Comparison of ENCODE assay signal across 8 cellular contexts in genomic region chr6:188821-189655, GRCh38.
A peak's percentile ranks its signal among the peaks of the same experiment; 100 is the strongest.
DNase-seq lines count a peak whose midpoint lies in the region; ATAC-seq and TF ChIP-seq lines count a peak whose summit lies in the region.

No MANE protein-coding gene starts in this region.

- peak; percentile 72 for DNase-seq in HCT116 (ENCODE audit: low read depth, low spot score)
- DNase-seq in MM.1S = peak; percentile 90
- peak; percentile 48 for DNase-seq in activated naive CD8-positive, alpha-beta T cell treated with anti-CD3 and anti-CD28 coated beads, Interleukin-2, amount 50 U/mL, for 16 hours (ENCODE audit: low read depth, low spot score)
- DNase-seq in left cardiac atrium = peak; percentile 90
- DNase-seq in retina = peak; percentile 82
- DNase-seq in NCI-H1048 (lab: John Stamatoyannopoulos, UW) = no peak

- H3K27ac ChIP-seq in HCT116 (ENCODE audit: low read depth, low read length) (no peak overlapping the region), MM.1S (ENCODE audit: low read length) (no peak overlapping the region), SU-DHL-6 (ENCODE audit: low read depth, low read length) (no peak overlapping the region)

- H3K9ac ChIP-seq in HCT116 (ENCODE audit: low read length) = no peak overlapping the region
- H3K9ac ChIP-seq in MM.1S (ENCODE audit: low read length) = peak overlapping the region; percentile 14; the same call in 1 of the 2 replicates
- peak overlapping the region; percentile 1; the same call in 1 of the 2 replicates for H3K9ac ChIP-seq in SU-DHL-6 (ENCODE audit: low read length)

- TF ChIP-seq POLR2A in HCT116 (IDR thresholded peaks at IDR 0.05; ENCODE audit: borderline replicate concordance, extremely low read depth, insufficient read depth, insufficient read length) = no peak

- intact Hi-C loops in HCT116 (cut with micrococcal nuclease) (loop anchor here (1.0 to 5.0 kb wide), 3 partner anchors 220 to 598 kb away; no protein-coding TSS in a partner anchor), left cardiac atrium (cut with DNase I) (loop anchor here in 1 of 2 donors (2.0 to 5.0 kb wide), 2 partner anchors 220 to 363 kb away; no protein-coding TSS in a partner anchor)

- H3K79me2 ChIP-seq in HCT116 (ENCODE audit: insufficient read depth, low read length) (no peaks in the 10 kb centered on the region), MM.1S (ENCODE audit: low read length) (no peaks in the 10 kb centered on the region), SU-DHL-6 (ENCODE audit: insufficient read depth, low read length) (no peaks in the 10 kb centered on the region)

- no peaks in the 10 kb centered on the region for H3K9me3 ChIP-seq in HCT116 (ENCODE audit: control insufficient read depth in 1 of 2, insufficient read depth in 1 of 2, low read depth in 1 of 2, low read length in 2 of 2)
- H3K9me3 ChIP-seq in MM.1S (replicated peaks; ENCODE audit: insufficient read depth, low read length) = no peaks in the 10 kb centered on the region
- H3K9me3 ChIP-seq in SU-DHL-6 (ENCODE audit: insufficient read depth, low read length) = no peaks in the 10 kb centered on the region

- H3K36me3 ChIP-seq in HCT116 (ENCODE audit: control insufficient read depth in 1 of 2, insufficient read depth in 2 of 2, low read length in 2 of 2) (no peaks in the 10 kb centered on the region), MM.1S (replicated peaks; ENCODE audit: insufficient read depth, low read length) (no peaks in the 10 kb centered on the region), SU-DHL-6 (ENCODE audit: low read length) (no peaks in the 10 kb centered on the region)

- no peaks in the 10 kb centered on the region for H3K4me1 ChIP-seq in HCT116 (ENCODE audit: control insufficient read depth in 1 of 2, insufficient read depth in 2 of 2, low read length in 2 of 2)
- H3K4me1 ChIP-seq in MM.1S (ENCODE audit: low read length) = peaks cover 44% of the 10 kb centered on the region

- peak; percentile 97 for TF ChIP-seq CTCF in GM12872 (IDR thresholded peaks at IDR 0.05; ENCODE audit: insufficient read depth, low read depth, low read length)
- peak; percentile 93 to 95 (median 95) for TF ChIP-seq CTCF in HCT116 (IDR thresholded peaks at IDR 0.05 in 2 of 3, conservative IDR thresholded peaks at IDR 0.05 in 1 of 3; ENCODE audit: borderline replicate concordance in 1 of 3, insufficient read depth in 1 of 3, low read depth in 2 of 3, low read length in 2 of 3)
- TF ChIP-seq CTCF in MM.1S (IDR thresholded peaks at IDR 0.05; ENCODE audit: low read length) = peak; percentile 97
- peak; percentile 98 for TF ChIP-seq CTCF in SU-DHL-6 (IDR thresholded peaks at IDR 0.05; ENCODE audit: insufficient read depth, low read length, poor library complexity, severe bottlenecking)

- no peaks in the 10 kb centered on the region for H3K27me3 ChIP-seq in HCT116 (ENCODE audit: insufficient read depth, low read length)
- H3K27me3 ChIP-seq in MM.1S (replicated peaks; ENCODE audit: insufficient read depth, low read length) = no peaks in the 10 kb centered on the region
- H3K27me3 ChIP-seq in SU-DHL-6 (ENCODE audit: low read length) = no peaks in the 10 kb centered on the region

- TF ChIP-seq RAD21 in HCT116 (IDR thresholded peaks at IDR 0.05; ENCODE audit: low read depth) = peak; percentile 95

- CTCF ChIA-PET in HCT116 (lab: Charles Lee) = interaction anchor here (0.6 to 4.0 kb wide), 9 partner anchors 10 to 1248 kb away, joined by 3 to 35 read pairs (median 4); no protein-coding TSS in a partner anchor

- H4K20me1 ChIP-seq in HCT116 (ENCODE audit: insufficient read depth) (no peaks in the 10 kb centered on the region), MM.1S (ENCODE audit: insufficient read depth, low read length) (no peaks in the 10 kb centered on the region), SU-DHL-6 (ENCODE audit: low read depth, low read length) (no peaks in the 10 kb centered on the region)

- BruUV-seq in HCT116 (replicated peaks; lab: Mats Ljungman, UMichigan) = no TSS peak

- ATAC-seq in HCT116 (peak; percentile 98), left cardiac atrium (peak; percentile 95 to 97)

- POLR2A ChIA-PET in HCT116 (lab: Charles Lee) = no interaction called here

- H3K4me2 ChIP-seq in HCT116 (ENCODE audit: low read length) (no peak overlapping the region), MM.1S (ENCODE audit: low read depth, low read length) (peak overlapping the region; percentile 29), SU-DHL-6 (ENCODE audit: low read depth, low read length, poor library complexity, severe bottlenecking) (no peak overlapping the region)

- no peak overlapping the region for H2AFZ ChIP-seq in HCT116 (ENCODE audit: low read depth, low read length, poor library complexity, severe bottlenecking)
- H2AFZ ChIP-seq in MM.1S (ENCODE audit: low read length) = peak overlapping the region; percentile 56
- peak overlapping the region; percentile 22 for H2AFZ ChIP-seq in SU-DHL-6 (ENCODE audit: low read depth, low read length, severe bottlenecking)

- H3K4me3 ChIP-seq in HCT116 (replicated peaks in 1 of 2; ENCODE audit: low read depth in 1 of 2, low read length in 2 of 2) (no peak overlapping the region), MM.1S (ENCODE audit: low read length) (no peak overlapping the region), SU-DHL-6 (ENCODE audit: insufficient read depth, low read length, poor library complexity, severe bottlenecking) (no peak overlapping the region)

- H3K9me2 ChIP-seq in HCT116 (ENCODE audit: insufficient read depth) = no peaks in the 10 kb centered on the region
- no peaks in the 10 kb centered on the region for H3K9me2 ChIP-seq in MM.1S (replicated peaks; ENCODE audit: insufficient read depth, low read length)
- no peaks in the 10 kb centered on the region for H3K9me2 ChIP-seq in SU-DHL-6 (replicated peaks; ENCODE audit: insufficient read depth, low read length)

- H3F3A ChIP-seq in MM.1S (ENCODE audit: insufficient read depth, low read length) (peaks cover 10% of the 10 kb centered on the region), SU-DHL-6 (ENCODE audit: insufficient read depth) (peaks cover 1% of the 10 kb centered on the region; the same call in 1 of the 2 replicates)

- RAD21 ChIA-PET in HCT116 (lab: Charles Lee; ENCODE audit: low non-redundant PET in 1 of 2, low total read pairs in 2 of 2, uncharacterized antibody in 2 of 2, unreplicated experiment in 2 of 2) = interaction anchor here (0.8 to 1.5 kb wide), 2 partner anchors 220 to 1158 kb away, joined by 3 to 5 read pairs; no protein-coding TSS in a partner anchor

TF ChIP-seq in HCT116, 20 proteins besides CTCF, POLR2A, EP300 and RAD21:
- TF ChIP-seq ATF3 (IDR thresholded peaks at IDR 0.05) (no peak), EGR1 (IDR thresholded peaks at IDR 0.05; ENCODE audit: low read depth) (peak; percentile 81)
